16 cellular contexts compared by ENCODE assay signal in genomic region chr5:140018920-140019644, GRCh38. TPM values are rescaled to one million over a fixed set of nuclear protein-coding genes. Genes with fewer than 3 reads are reported as not detected.
DNase-seq lines count a peak whose midpoint lies in the region; ATAC-seq and TF ChIP-seq lines count a peak whose summit lies in the region.
"Had no signal": no experiment of that assay in that cellular context is flagged by ENCODE, and none has a peak within 500 bp of the region (broad histone marks: within the 10 kb centered on the region; RNA-seq: fewer than 3 reads in every experiment).

No MANE protein-coding gene starts in this region.

- no peak for TF ChIP-seq CTCF in esophagus muscularis mucosa (IDR thresholded peaks at IDR 0.05)

- H3K4me1 ChIP-seq in esophagus muscularis mucosa: peaks cover 36 to 61% (median 54%) of the 10 kb centered on the region in 4 donors
- peaks cover 11% of the 10 kb centered on the region for H3K4me1 ChIP-seq in right cardiac atrium (ENCODE audit: control insufficient read depth, insufficient read depth, low read length)
- peaks cover 26 to 70% (median 42%) of the 10 kb centered on the region in 3 donors for H3K4me1 ChIP-seq in skeletal muscle tissue (ENCODE audit: control insufficient read depth in 3 of 3, insufficient read depth in 3 of 3, low read length in 3 of 3)
- H3K4me1 ChIP-seq: SJCRH30 had no signal

- H3K36me3 ChIP-seq in esophagus muscularis mucosa: no peaks in the 10 kb centered on the region
- no peaks in the 10 kb centered on the region for H3K36me3 ChIP-seq in skeletal muscle tissue (ENCODE audit: control insufficient read depth in 3 of 3, insufficient read depth in 3 of 3, low read length in 3 of 3)
- H3K36me3 ChIP-seq: SJCRH30 had no signal

- peak; percentile 55 to 57 for ATAC-seq in right cardiac atrium
- no peak for ATAC-seq in stimulated activated naive CD8-positive, alpha-beta T cell treated with anti-CD3 and anti-CD28 coated beads, Interleukin-15, amount 100 ng/mL, for 72 hours
- no peak for ATAC-seq in GM21528 (IDR thresholded peaks at IDR 0.05; ENCODE audit: low FRiP score, unreplicated experiment)

- H3K27me3 Mint-ChIP-seq in stimulated activated naive CD8-positive, alpha-beta T cell treated with anti-CD3 and anti-CD28 coated beads, Interleukin-15, amount 100 ng/mL, for 72 hours: no peaks in the 10 kb centered on the region
- H3K27me3 Mint-ChIP-seq: CD4-positive, alpha-beta T cell had no signal

- H3K27ac Mint-ChIP-seq in stimulated activated naive CD8-positive, alpha-beta T cell treated with anti-CD3 and anti-CD28 coated beads, Interleukin-15, amount 100 ng/mL, for 72 hours: no peak overlapping the region
- H3K27ac Mint-ChIP-seq: B cell; CD4-positive, alpha-beta T cell had no signal

- H3K27me3 ChIP-seq in esophagus muscularis mucosa: no peaks in the 10 kb centered on the region
- H3K27me3 ChIP-seq in right cardiac atrium (ENCODE audit: control insufficient read depth, insufficient read depth): no peaks in the 10 kb centered on the region
- H3K27me3 ChIP-seq in skeletal muscle tissue (ENCODE audit: control insufficient read depth in 3 of 3, insufficient read depth in 3 of 3, low read length in 3 of 3): no peaks in the 10 kb centered on the region

- peak overlapping the region; percentile 45 to 57 (median 55) for H3K9ac ChIP-seq in skeletal muscle tissue (ENCODE audit: low read depth in 1 of 3, low read length in 3 of 3)

- no peak overlapping the region for H3K4me3 ChIP-seq in esophagus muscularis mucosa
- H3K4me3 ChIP-seq in right cardiac atrium (ENCODE audit: low read length): no peak overlapping the region
- peak overlapping the region in 1 of 3 donors; percentile 41 for H3K4me3 ChIP-seq in skeletal muscle tissue (ENCODE audit: low read length in 3 of 3)
- H3K4me3 ChIP-seq: SJCRH30 had no signal

- intact Hi-C loops in esophagus muscularis mucosa (cut with DNase I): no loop called here
- intact Hi-C loops in right cardiac atrium (cut with DNase I): no loop called here

- DNase-seq in NCI-H82 (lab: John Stamatoyannopoulos, UW) (peak; percentile 66), esophagus muscularis mucosa (ENCODE audit: extremely low spot score) (no peak), right cardiac atrium (no peak), OCI-M1 (lab: John Stamatoyannopoulos, UW) (no peak)
- DNase-seq in stimulated activated naive CD8-positive, alpha-beta T cell treated with anti-CD3 and anti-CD28 coated beads, Interleukin-15, amount 100 ng/mL, for 72 hours: no peak
- DNase-seq: Calu3; CD4-positive, alpha-beta T cell; H7; NCI-H1092 treated with DMSO at 0.1 percent for 48 hours; NCI-H187; NCI-H345; NK-92 treated with Interleukin-12 subunit alpha and Interleukin-12 subunit beta, amount 100 ng/mL, for 24 hours; SJCRH30 had no signal

- H3K27ac ChIP-seq in esophagus muscularis mucosa (replicated peaks in 1 of 4) (peak overlapping the region; percentile 29 to 71 (median 59)), right cardiac atrium (ENCODE audit: low read length) (peak overlapping the region; percentile 40), skeletal muscle tissue (ENCODE audit: low read depth, low read length) (peak overlapping the region; percentile 86)
- H3K27ac ChIP-seq: SJCRH30 had no signal

- no peaks in the 10 kb centered on the region for H3K4me1 Mint-ChIP-seq in stimulated activated naive CD8-positive, alpha-beta T cell treated with anti-CD3 and anti-CD28 coated beads, Interleukin-15, amount 100 ng/mL, for 72 hours
- H3K4me1 Mint-ChIP-seq: B cell had no signal

- TF ChIP-seq POLR2A in esophagus muscularis mucosa (IDR thresholded peaks at IDR 0.05; ENCODE audit: low read depth): no peak

- WGBS in esophagus muscularis mucosa: 46% methylated on average over 4 of the region's 4 CpGs
- WGBS in right cardiac atrium: 35% methylated on average over 4 of the region's 4 CpGs

- no peaks in the 10 kb centered on the region for H3K9me3 Mint-ChIP-seq in stimulated activated naive CD8-positive, alpha-beta T cell treated with anti-CD3 and anti-CD28 coated beads, Interleukin-15, amount 100 ng/mL, for 72 hours
- H3K9me3 Mint-ChIP-seq: CD4-positive, alpha-beta T cell had no signal

- H3K4me3 Mint-ChIP-seq in stimulated activated naive CD8-positive, alpha-beta T cell treated with anti-CD3 and anti-CD28 coated beads, Interleukin-15, amount 100 ng/mL, for 72 hours: no peak overlapping the region
- H3K4me3 Mint-ChIP-seq: B cell; CD4-positive, alpha-beta T cell had no signal

- no peak for TF ChIP-seq EP300 in esophagus muscularis mucosa (IDR thresholded peaks at IDR 0.05)

- H3K9me3 ChIP-seq in esophagus muscularis mucosa: no peaks in the 10 kb centered on the region
- no peaks in the 10 kb centered on the region for H3K9me3 ChIP-seq in right cardiac atrium (ENCODE audit: control insufficient read depth, low read length)
- H3K9me3 ChIP-seq in skeletal muscle tissue (ENCODE audit: control insufficient read depth in 3 of 3, low read length in 3 of 3): no peaks in the 10 kb centered on the region
- H3K9me3 ChIP-seq: SJCRH30 had no signal

RNA-seq across cellular contexts. Expression of gene NRG2, which starts 24.0 kb away (rescaled TPM):
- total RNA-seq in esophagus muscularis mucosa: 1 to 10 TPM; 2.8 to 5.0 (median 4.1) TPM
- 1 to 10 TPM; 1.1 to 3.6 (median 1.8) TPM for total RNA-seq in right cardiac atrium
- polyA plus RNA-seq in right cardiac atrium: 1.4 TPM
- 0.52 TPM for total RNA-seq in skeletal muscle tissue

Comparison
In these comparisons a context has a peak if more than half of its experiments do, and no peak if none do; other contexts are left out.
1. ATAC-seq: peak in right cardiac atrium (2 of 2); none in stimulated activated naive CD8-positive, alpha-beta T cell treated with anti-CD3 and anti-CD28 coated beads, Interleukin-15, amount 100 ng/mL, for 72 hours (single experiment) and GM21528 (single experiment).
2. Peak in every context shown above with its lines, with median percentiles within 50 percentile points of each other: H3K27ac ChIP-seq.